8 cellular contexts compared by ENCODE assay signal in the genomic region with DNA sequence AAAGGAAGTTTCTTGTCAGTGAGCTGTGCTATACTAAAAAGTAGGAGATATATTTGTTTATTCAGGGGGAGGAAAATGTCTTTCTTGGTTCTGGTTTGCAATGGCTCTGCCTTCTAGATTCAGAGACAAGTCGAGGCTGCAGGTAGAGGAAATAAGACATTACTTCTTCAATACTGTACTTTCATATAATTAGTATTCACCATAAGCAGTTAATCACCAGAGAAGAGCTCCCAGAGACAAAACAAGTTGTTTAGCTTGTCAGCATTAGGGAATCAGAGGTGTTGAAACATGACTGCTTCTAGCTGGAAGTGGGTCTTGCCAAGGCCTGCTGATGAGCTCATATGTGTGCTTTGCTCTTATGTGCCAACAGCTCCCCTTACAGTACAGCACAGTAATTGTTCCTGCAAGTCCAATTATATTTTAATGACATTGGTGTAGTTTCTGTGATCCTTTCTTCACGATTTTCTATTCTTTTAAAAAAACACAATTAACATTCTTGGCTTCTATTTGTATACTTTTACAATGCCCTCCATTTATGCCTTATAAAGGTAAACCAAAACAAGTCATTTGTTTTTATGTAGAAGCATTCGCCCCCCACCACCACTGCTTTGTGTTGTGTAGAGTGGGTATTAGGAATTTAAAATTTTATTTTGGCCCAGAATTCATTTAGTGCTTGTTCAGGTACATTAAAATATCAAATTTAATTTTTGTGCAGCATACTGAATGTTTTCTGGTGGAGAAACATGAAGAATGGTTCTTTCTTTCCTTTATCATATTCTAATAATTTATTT.
DNase-seq lines count a peak whose midpoint lies in the region; ATAC-seq and TF ChIP-seq lines count a peak whose summit lies in the region.

No MANE protein-coding gene starts in this region.

- H3K4ac ChIP-seq in trophoblast cell (ENCODE audit: low read depth, low read length) = no peak overlapping the region

- H3K36me3 ChIP-seq in OCI-LY1 (ENCODE audit: insufficient read depth, low read length) (no peaks in the 10 kb centered on the region), heart right ventricle (no peaks in the 10 kb centered on the region), trophoblast cell (ENCODE audit: control insufficient read depth in 1 of 2, insufficient read depth in 2 of 2, low read length in 2 of 2) (no peaks in the 10 kb centered on the region)

- no peaks in the 10 kb centered on the region for H3F3A ChIP-seq in OCI-LY1 (ENCODE audit: insufficient read depth, low read length)

- H2BK120ac ChIP-seq in trophoblast cell (ENCODE audit: insufficient read depth, low read length, poor library complexity) = no peak overlapping the region

- H3K4me3 ChIP-seq in OCI-LY1 (ENCODE audit: low read depth, low read length, poor library complexity, severe bottlenecking) = no peak overlapping the region
- H3K4me3 ChIP-seq in heart right ventricle = no peak overlapping the region
- H3K4me3 ChIP-seq in trophoblast cell (ENCODE audit: low read depth, low read length) = no peak overlapping the region

- peak; percentile 93 for TF ChIP-seq CTCF in OCI-LY1 (IDR thresholded peaks at IDR 0.05; ENCODE audit: low read length)
- TF ChIP-seq CTCF in heart right ventricle (IDR thresholded peaks at IDR 0.05) = peak; percentile 52 to 85 (median 76)

- H2BK5ac ChIP-seq in trophoblast cell (ENCODE audit: low read depth, low read length, poor library complexity) = no peak overlapping the region

- H3K9me2 ChIP-seq in OCI-LY1 (ENCODE audit: low read depth, low read length) = no peaks in the 10 kb centered on the region

- no peak overlapping the region for H3K9ac ChIP-seq in OCI-LY1 (ENCODE audit: low read length)
- H3K9ac ChIP-seq in trophoblast cell (ENCODE audit: low read length) = no peak overlapping the region

- H3K9me3 ChIP-seq in OCI-LY1 (ENCODE audit: low read length) (no peaks in the 10 kb centered on the region), heart right ventricle (no peaks in the 10 kb centered on the region), trophoblast cell (ENCODE audit: insufficient read depth, low read depth, low read length) (no peaks in the 10 kb centered on the region)

- no peak overlapping the region for H2AK5ac ChIP-seq in trophoblast cell (ENCODE audit: low read length)

- intact Hi-C loops in heart right ventricle (cut with DNase I) = loop anchor here (1.0 to 10.0 kb wide), 16 partner anchors 59 to 741 kb away; a partner anchor contains a TSS

- H2AFZ ChIP-seq in OCI-LY1 (ENCODE audit: low read length) (no peak overlapping the region), trophoblast cell (ENCODE audit: insufficient read depth, low read length, poor library complexity) (no peak overlapping the region)

- peak; percentile 88 for ATAC-seq in GM21786 (IDR thresholded peaks at IDR 0.05; ENCODE audit: unreplicated experiment)
- peak; percentile 97 to 100 (median 99) for ATAC-seq in heart right ventricle

- peak; percentile 23 for DNase-seq in activated CD8-positive, alpha-beta memory T cell treated with anti-CD3 and anti-CD28 coated beads, Interleukin-2, amount 50 U/mL, for 4 hours
- no peak for DNase-seq in activated CD8-positive, alpha-beta memory T cell treated with anti-CD3 and anti-CD28 coated beads for 24 hours
- DNase-seq in amniotic stem cell (lab: John Stamatoyannopoulos, UW) (peak; percentile 67), heart right ventricle (peak; percentile 38 to 77), trophoblast cell (peak; percentile 53 to 71)

- no peak overlapping the region for H4K12ac ChIP-seq in trophoblast cell (ENCODE audit: low read depth, low read length)

- no peak for TF ChIP-seq EP300 in Ishikawa (IDR thresholded peaks at IDR 0.05; ENCODE audit: borderline replicate concordance)

- H2BK12ac ChIP-seq in trophoblast cell (ENCODE audit: low read length) = no peak overlapping the region

- H3K27ac ChIP-seq in OCI-LY1 (ENCODE audit: low read depth, low read length, poor library complexity, severe bottlenecking) (no peak overlapping the region), heart right ventricle (peak overlapping the region in 6 of 10 donors; percentile 8 to 59 (median 38)), trophoblast cell (ENCODE audit: low read depth, low read length) (no peak overlapping the region)

- no peak overlapping the region for H3K14ac ChIP-seq in trophoblast cell (ENCODE audit: low read length)

- H3K79me2 ChIP-seq in OCI-LY1 (ENCODE audit: insufficient read depth, low read length) (no peaks in the 10 kb centered on the region), trophoblast cell (ENCODE audit: control insufficient read depth, insufficient read depth, low read length, poor library complexity) (no peaks in the 10 kb centered on the region)

- H4K20me1 ChIP-seq in OCI-LY1 (ENCODE audit: insufficient read depth, low read length) = no peaks in the 10 kb centered on the region

- peak; percentile 94 for TF ChIP-seq RAD21 in Ishikawa (IDR thresholded peaks at IDR 0.05; ENCODE audit: low read depth)

- no peak overlapping the region for H3K23ac ChIP-seq in trophoblast cell (ENCODE audit: low read length)

- no peaks in the 10 kb centered on the region for H3K79me1 ChIP-seq in trophoblast cell (ENCODE audit: low read length)

- 46 to 49% methylated on average over 3 of the region's 3 CpGs for WGBS in heart right ventricle, 2 donors
- WGBS in trophoblast cell (ENCODE audit: extremely low coverage, insufficient coverage, insufficient read length) = no CpG with 5 or more reads among the region's 3 CpGs

- no peak overlapping the region for H4K8ac ChIP-seq in trophoblast cell (ENCODE audit: low read depth, low read length)

- no peak overlapping the region for H4K91ac ChIP-seq in trophoblast cell (ENCODE audit: low read depth, low read length)

- H3K18ac ChIP-seq in trophoblast cell (ENCODE audit: low read length) = no peak overlapping the region

- H3K27me3 ChIP-seq in OCI-LY1 (ENCODE audit: insufficient read depth, low read length) = no peaks in the 10 kb centered on the region
- no peaks in the 10 kb centered on the region for H3K27me3 ChIP-seq in heart right ventricle
- no peaks in the 10 kb centered on the region for H3K27me3 ChIP-seq in trophoblast cell (ENCODE audit: insufficient read depth, low read length)

- H3K4me2 ChIP-seq in OCI-LY1 (ENCODE audit: low read length) = no peak overlapping the region
- no peak overlapping the region for H3K4me2 ChIP-seq in trophoblast cell (ENCODE audit: low read length)

- H3K4me1 ChIP-seq in OCI-LY1 (ENCODE audit: insufficient read depth, low read length, severe bottlenecking) (peaks cover 25% of the 10 kb centered on the region), heart right ventricle (peaks cover 0 to 33% (median 12%) of the 10 kb centered on the region in 9 donors), trophoblast cell (ENCODE audit: control insufficient read depth in 1 of 2, insufficient read depth in 2 of 2, low read length in 2 of 2) (no peaks in the 10 kb centered on the region)

TF ChIP-seq in Ishikawa, 13 proteins besides CTCF, POLR2A, EP300 and RAD21:
- TF ChIP-seq YY1 (IDR thresholded peaks at IDR 0.05; ENCODE audit: low read depth) (no peak), FOXM1 (IDR thresholded peaks at IDR 0.05; ENCODE audit: borderline replicate concordance, low read depth) (no peak), NFIC (IDR thresholded peaks at IDR 0.05) (no peak), ZBTB7A (IDR thresholded peaks at IDR 0.05; ENCODE audit: low read depth) (no peak), TAF1 (IDR thresholded peaks at IDR 0.05; ENCODE audit: low read depth) (no peak), CREB1 (IDR thresholded peaks at IDR 0.05; ENCODE audit: low read depth) (no peak), TCF12 (IDR thresholded peaks at IDR 0.05; ENCODE audit: low read depth) (no peak)
- TF ChIP-seq, protein P1, sequence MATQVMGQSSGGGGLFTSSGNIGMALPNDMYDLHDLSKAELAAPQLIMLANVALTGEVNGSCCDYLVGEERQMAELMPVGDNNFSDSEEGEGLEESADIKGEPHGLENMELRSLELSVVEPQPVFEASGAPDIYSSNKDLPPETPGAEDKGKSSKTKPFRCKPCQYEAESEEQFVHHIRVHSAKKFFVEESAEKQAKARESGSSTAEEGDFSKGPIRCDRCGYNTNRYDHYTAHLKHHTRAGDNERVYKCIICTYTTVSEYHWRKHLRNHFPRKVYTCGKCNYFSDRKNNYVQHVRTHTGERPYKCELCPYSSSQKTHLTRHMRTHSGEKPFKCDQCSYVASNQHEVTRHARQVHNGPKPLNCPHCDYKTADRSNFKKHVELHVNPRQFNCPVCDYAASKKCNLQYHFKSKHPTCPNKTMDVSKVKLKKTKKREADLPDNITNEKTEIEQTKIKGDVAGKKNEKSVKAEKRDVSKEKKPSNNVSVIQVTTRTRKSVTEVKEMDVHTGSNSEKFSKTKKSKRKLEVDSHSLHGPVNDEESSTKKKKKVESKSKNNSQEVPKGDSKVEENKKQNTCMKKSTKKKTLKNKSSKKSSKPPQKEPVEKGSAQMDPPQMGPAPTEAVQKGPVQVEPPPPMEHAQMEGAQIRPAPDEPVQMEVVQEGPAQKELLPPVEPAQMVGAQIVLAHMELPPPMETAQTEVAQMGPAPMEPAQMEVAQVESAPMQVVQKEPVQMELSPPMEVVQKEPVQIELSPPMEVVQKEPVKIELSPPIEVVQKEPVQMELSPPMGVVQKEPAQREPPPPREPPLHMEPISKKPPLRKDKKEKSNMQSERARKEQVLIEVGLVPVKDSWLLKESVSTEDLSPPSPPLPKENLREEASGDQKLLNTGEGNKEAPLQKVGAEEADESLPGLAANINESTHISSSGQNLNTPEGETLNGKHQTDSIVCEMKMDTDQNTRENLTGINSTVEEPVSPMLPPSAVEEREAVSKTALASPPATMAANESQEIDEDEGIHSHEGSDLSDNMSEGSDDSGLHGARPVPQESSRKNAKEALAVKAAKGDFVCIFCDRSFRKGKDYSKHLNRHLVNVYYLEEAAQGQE (IDR thresholded peaks at IDR 0.05; ENCODE audit: low read depth) = no peak

Comparison
In these comparisons a context has a peak if more than half of its experiments do, and no peak if none do; other contexts are left out.
1. H3K27ac ChIP-seq: peak in heart right ventricle (6 of 10); none in OCI-LY1 (single experiment) and trophoblast cell (single experiment).